In the genomic region with DNA sequence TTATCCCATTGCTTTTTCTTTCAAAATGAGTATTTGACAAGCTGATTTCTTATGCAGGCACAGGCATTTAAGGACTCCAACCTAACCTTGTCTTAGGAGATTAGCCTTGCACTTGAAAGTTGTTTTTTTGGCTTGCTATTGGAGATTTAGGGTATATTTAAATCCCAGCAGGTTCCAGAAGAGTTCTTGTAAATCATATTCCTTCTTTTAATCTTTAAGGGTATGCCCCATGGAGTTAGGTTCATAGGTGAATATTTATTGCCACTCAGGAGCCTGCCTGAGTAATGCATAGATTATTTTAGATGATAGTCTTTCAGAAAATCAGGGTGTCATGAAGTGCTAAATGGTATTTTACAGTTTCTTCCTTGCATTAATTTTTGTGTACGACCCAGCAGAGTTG, we compare ENCODE assay signal across 1 cellular context.
TF ChIP-seq lines count a peak whose summit lies in the region.

No MANE protein-coding gene starts in this region.

TF ChIP-seq in HEK293, 187 proteins besides CTCF, POLR2A, EP300 and RAD21 (continued from another document):
- TF ChIP-seq ZNF19 (tag by site-specific recombination; IDR thresholded peaks at IDR 0.05; ENCODE audit: low read depth) (no peak), ZSCAN30 (tag by site-specific recombination; IDR thresholded peaks at IDR 0.05) (peak; percentile 43; the same call in 1 of the 2 replicates), ZNF521 (tag by site-specific recombination; IDR thresholded peaks at IDR 0.05) (no peak), SCRT2 (tag by site-specific recombination; IDR thresholded peaks at IDR 0.05) (no peak), ZNF114 (tag by site-specific recombination; IDR thresholded peaks at IDR 0.05) (no peak), ZNF660 (tag by site-specific recombination; IDR thresholded peaks at IDR 0.05) (no peak)
- TF ChIP-seq, protein P1, sequence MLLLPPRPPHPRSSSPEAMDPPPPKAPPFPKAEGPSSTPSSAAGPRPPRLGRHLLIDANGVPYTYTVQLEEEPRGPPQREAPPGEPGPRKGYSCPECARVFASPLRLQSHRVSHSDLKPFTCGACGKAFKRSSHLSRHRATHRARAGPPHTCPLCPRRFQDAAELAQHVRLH (tag by site-specific recombination; IDR thresholded peaks at IDR 0.05): 0 out of 2 replicates have a peak, but pooled peaks have one; percentile 17
